16 cellular contexts compared by ENCODE assay signal in the genomic region with DNA sequence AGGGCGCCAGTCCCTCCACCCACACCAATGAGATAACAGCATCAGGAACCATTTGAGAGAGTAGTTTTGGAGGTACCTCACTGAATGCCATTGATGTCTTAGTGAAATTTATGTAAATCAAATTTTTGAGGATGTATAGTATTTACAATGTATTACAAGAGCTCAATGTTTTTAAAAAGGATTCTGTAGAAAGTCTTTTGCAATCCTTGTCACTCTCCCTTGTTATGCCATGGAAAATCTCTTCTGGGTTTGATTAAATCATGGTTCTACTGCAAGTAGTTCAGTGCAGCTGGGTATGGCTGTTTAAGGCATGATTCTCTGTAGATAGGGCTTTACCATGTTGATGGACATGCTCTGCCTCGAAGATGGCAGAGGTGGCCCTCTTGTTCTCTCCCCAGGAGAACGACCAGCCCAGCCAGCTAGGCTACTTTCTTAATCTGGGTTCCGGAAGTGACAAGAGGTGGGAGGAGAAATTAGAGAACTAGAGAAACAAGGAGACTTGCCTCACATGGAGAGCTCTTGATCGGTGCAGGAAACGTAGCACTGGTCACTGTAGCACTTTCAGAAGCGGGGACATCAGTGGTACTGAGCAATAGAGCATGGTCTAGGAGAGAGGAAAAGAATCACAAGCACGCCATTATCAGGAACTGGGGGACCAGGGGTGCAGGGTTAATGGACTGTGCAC.
DNase-seq lines count a peak whose midpoint lies in the region; ATAC-seq and TF ChIP-seq lines count a peak whose summit lies in the region.
"Had no signal": no experiment of that assay in that cellular context is flagged by ENCODE, and none has a peak within 500 bp of the region (broad histone marks: within the 10 kb centered on the region; RNA-seq: fewer than 3 reads in every experiment).

No MANE protein-coding gene starts in this region.

- H2BK12ac ChIP-seq in neuronal stem cell (ENCODE audit: low read length), result no peak overlapping the region

- H3K9ac ChIP-seq in adipocyte (ENCODE audit: low read length) (no peak overlapping the region), neuronal stem cell (ENCODE audit: low read depth, low read length, poor library complexity) (no peak overlapping the region)

- no peak overlapping the region for H3K4ac ChIP-seq in neuronal stem cell (ENCODE audit: low read length)

- DNase-seq in SIG-M5 treated with dmso at 0.1 percent for 504 hours (lab: John Stamatoyannopoulos, UW; ENCODE audit: unreplicated experiment), result peak; percentile 31
- no peak for DNase-seq in SIG-M5 (lab: John Stamatoyannopoulos, UW)
- DNase-seq in NCI-H510A (lab: John Stamatoyannopoulos, UW), result peak; percentile 54
- DNase-seq in adipocyte (ENCODE audit: low read depth), result peak; percentile 74
- DNase-seq in stimulated activated CD4-positive, alpha-beta T cell treated with anti-CD3 and anti-CD28 coated beads, Interleukin-2, amount 100 ng/mL, for 24 hours, result no peak
- DNase-seq in neuronal stem cell (ENCODE audit: low spot score), result no peak
- DNase-seq: CD4-positive, CD25-positive, alpha-beta regulatory T cell; NCI-H1105; NCI-H1694 treated with DMSO at 0.1 percent for 48 hours; NCI-H446; NCI-H774; RPMI8226 had no signal

- H3K4me3 ChIP-seq in adipocyte (ENCODE audit: low read length) (no peak overlapping the region), neutrophil (ENCODE audit: low read depth in 1 of 2, low read length in 1 of 2) (no peak overlapping the region), neuronal stem cell (ENCODE audit: low read length in 2 of 2) (no peak overlapping the region)
- H3K4me3 ChIP-seq: GM23338 had no signal

- H2AFZ ChIP-seq in neuronal stem cell (ENCODE audit: low read length), result no peak overlapping the region
- H2AFZ ChIP-seq: GM23338 had no signal

- peak overlapping the region; percentile 67 for H3K27ac ChIP-seq in neutrophil
- H3K27ac ChIP-seq in neuronal stem cell (replicated peaks; ENCODE audit: low read length), result no peak overlapping the region
- H3K27ac ChIP-seq: 22Rv1 had no signal

- H3K4me1 ChIP-seq in adipocyte (ENCODE audit: control insufficient read depth, insufficient read depth, low read length), result peaks cover 15% of the 10 kb centered on the region
- peaks cover 31 to 47% of the 10 kb centered on the region in 2 experiments for H3K4me1 ChIP-seq in neutrophil (ENCODE audit: control insufficient read depth in 1 of 2, insufficient read depth in 1 of 2, low read depth in 1 of 2, low read length in 1 of 2)
- H3K4me1 ChIP-seq in neuronal stem cell (ENCODE audit: control insufficient read depth in 2 of 2, insufficient read depth in 1 of 2, low read depth in 1 of 2, low read length in 2 of 2), result peaks cover 5 to 12% of the 10 kb centered on the region in 2 donors

- no peak overlapping the region for H3K14ac ChIP-seq in neuronal stem cell (ENCODE audit: low read length)

- H3K4me2 ChIP-seq in neuronal stem cell (ENCODE audit: insufficient read depth, low read length, poor library complexity, severe bottlenecking), result no peak overlapping the region
- H3K4me2 ChIP-seq: GM23338 had no signal

- H3K18ac ChIP-seq in neuronal stem cell (ENCODE audit: low read length), result no peak overlapping the region

- H3K23ac ChIP-seq in neuronal stem cell (ENCODE audit: low read depth, low read length, poor library complexity), result no peak overlapping the region

- no peak overlapping the region for H2BK120ac ChIP-seq in neuronal stem cell (ENCODE audit: low read depth, low read length)

- H4K8ac ChIP-seq in neuronal stem cell (ENCODE audit: low read depth, low read length), result no peak overlapping the region

- no peak for TF ChIP-seq CTCF in neutrophil (IDR thresholded peaks at IDR 0.05)

- H2BK5ac ChIP-seq in neuronal stem cell (ENCODE audit: low read length), result no peak overlapping the region

- no peak overlapping the region for H2AK5ac ChIP-seq in neuronal stem cell (ENCODE audit: low read depth, low read length)

- no peak overlapping the region for H4K91ac ChIP-seq in neuronal stem cell (ENCODE audit: low read depth, low read length, poor library complexity)

- H3K9me3 ChIP-seq in adipocyte (ENCODE audit: control insufficient read depth, low read length) (no peaks in the 10 kb centered on the region), neutrophil (no peaks in the 10 kb centered on the region), neuronal stem cell (replicated peaks in 1 of 2; ENCODE audit: control insufficient read depth in 2 of 2, insufficient read depth in 1 of 2, low read depth in 1 of 2, low read length in 2 of 2) (no peaks in the 10 kb centered on the region)

- no peak overlapping the region for H2BK15ac ChIP-seq in neuronal stem cell (ENCODE audit: low read length)

- WGBS in neuronal stem cell (ENCODE audit: extremely low coverage in 2 of 2, insufficient read length in 2 of 2, insufficient replicate concordance in 1 of 2), 2 donors, result no CpG with 5 or more reads among the region's 8 CpGs

- H3K27me3 ChIP-seq in adipocyte (replicated peaks; ENCODE audit: control insufficient read depth, insufficient read depth, low read length), result no peaks in the 10 kb centered on the region
- H3K27me3 ChIP-seq in neutrophil, result peaks cover 28% of the 10 kb centered on the region
- H3K27me3 ChIP-seq in neuronal stem cell (ENCODE audit: control insufficient read depth in 3 of 3, insufficient read depth in 3 of 3, low read depth in 1 of 3, low read length in 3 of 3), result peaks cover 0 to 4% (median 0%) of the 10 kb centered on the region in 3 experiments

- no peak for ATAC-seq in GM19351 (IDR thresholded peaks at IDR 0.05; ENCODE audit: unreplicated experiment)
- ATAC-seq: GM23338 had no signal

- H3K36me3 ChIP-seq in adipocyte (ENCODE audit: control insufficient read depth, insufficient read depth, low read length, severe bottlenecking) (no peaks in the 10 kb centered on the region), neutrophil (no peaks in the 10 kb centered on the region), neuronal stem cell (replicated peaks in 1 of 2; ENCODE audit: control insufficient read depth in 2 of 2, insufficient read depth in 2 of 2, low read length in 2 of 2) (peaks cover 0 to 21% of the 10 kb centered on the region in 2 donors)

- no peaks in the 10 kb centered on the region for H3K79me1 ChIP-seq in neuronal stem cell (ENCODE audit: low read depth, low read length)

Comparison
In these comparisons a context has a peak if more than half of its experiments do, and no peak if none do; other contexts are left out.
1. DNase-seq: peak in SIG-M5 treated with dmso at 0.1 percent for 504 hours (single experiment), NCI-H510A (single experiment) and adipocyte (single experiment); none in SIG-M5 (single experiment), stimulated activated CD4-positive, alpha-beta T cell treated with anti-CD3 and anti-CD28 coated beads, Interleukin-2, amount 100 ng/mL, for 24 hours (0 of 2) and neuronal stem cell (single experiment).